ENCODE assay signal across 32 cellular contexts in the genomic region with DNA sequence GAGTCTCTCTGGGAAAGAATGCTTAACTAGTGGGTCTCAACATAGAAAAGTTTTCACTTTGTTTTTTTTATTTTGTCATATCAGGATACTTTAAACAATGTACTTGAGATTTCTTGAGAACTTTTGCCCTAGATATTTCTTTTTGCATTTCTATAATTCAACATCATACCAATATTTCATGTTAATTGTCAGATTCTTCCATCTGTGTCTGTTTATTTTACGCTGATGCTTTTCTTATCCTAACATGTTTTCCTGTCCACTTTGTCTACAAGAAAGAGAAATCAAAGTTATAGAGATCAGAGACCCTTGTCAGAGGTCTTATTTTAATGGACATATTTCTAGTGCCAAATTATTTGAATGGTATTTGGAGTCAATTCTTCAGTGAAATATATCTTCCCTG.
"Had no signal": no experiment of that assay in that cellular context is flagged by ENCODE, and none has a peak within 500 bp of the region (broad histone marks: within the 10 kb centered on the region; RNA-seq: fewer than 3 reads in every experiment).

No MANE protein-coding gene starts in this region.

- H3K4me1 ChIP-seq: parathyroid adenoma, psoas muscle, right lobe of liver, sigmoid colon, spleen, stomach, suprapubic skin, testis, tibial nerve, upper lobe of left lung, vagina had no signal

- H3K4me3 Mint-ChIP-seq: naive B cell; naive thymus-derived CD8-positive, alpha-beta T cell; natural killer cell treated with Interleukin-12 subunit alpha and Interleukin-12 subunit beta and Interleukin-15 and Interleukin-18, amount 100 ng/mL, for 72 hours; nephron progenitor cell; neural crest cell; stimulated activated effector memory CD8-positive, alpha-beta T cell treated with anti-CD3 and anti-CD28 coated beads, Interleukin-12 subunit alpha, Interleukin-12 subunit beta, amount 100 ng/mL, for 72 hours; stimulated activated naive B cell treated with anti-CD40 and anti-IgM and Interleukin-4, amounts not matched to agents 10 μg/mL and 1 μg/mL and 100 μg/mL, for 72 hours; stimulated activated naive CD8-positive, alpha-beta T cell treated with anti-CD3 and anti-CD28 coated beads, Interleukin-15, Interleukin-2, amounts not matched to agents 100 ng/mL and 50 ng/mL, for 24 hours had no signal

- ATAC-seq: naive thymus-derived CD8-positive, alpha-beta T cell; natural killer cell treated with Interleukin-12 subunit alpha and Interleukin-12 subunit beta and Interleukin-15 and Interleukin-18, amount 100 ng/mL, for 72 hours; psoas muscle; right cardiac atrium; right lobe of liver; stimulated activated effector memory CD8-positive, alpha-beta T cell treated with anti-CD3 and anti-CD28 coated beads, Interleukin-12 subunit alpha, Interleukin-12 subunit beta, amount 100 ng/mL, for 72 hours; stimulated activated naive B cell treated with anti-CD40 and anti-IgM and Interleukin-4, amounts not matched to agents 10 μg/mL and 1 μg/mL and 100 μg/mL, for 72 hours had no signal

- H3K27ac Mint-ChIP-seq: naive B cell; natural killer cell treated with Interleukin-12 subunit alpha and Interleukin-12 subunit beta and Interleukin-15 and Interleukin-18, amount 100 ng/mL, for 72 hours; nephron progenitor cell; progenitor cell of endocrine pancreas; stimulated activated effector memory CD8-positive, alpha-beta T cell treated with anti-CD3 and anti-CD28 coated beads, Interleukin-12 subunit alpha, Interleukin-12 subunit beta, amount 100 ng/mL, for 72 hours; stimulated activated naive B cell treated with anti-CD40 and anti-IgM and Interleukin-4, amounts not matched to agents 10 μg/mL and 1 μg/mL and 100 μg/mL, for 72 hours; stimulated activated naive CD8-positive, alpha-beta T cell treated with anti-CD3 and anti-CD28 coated beads, Interleukin-15, Interleukin-2, amounts not matched to agents 100 ng/mL and 50 ng/mL, for 24 hours had no signal

- H3K79me2 ChIP-seq: parathyroid adenoma had no signal

- H3K9me3 ChIP-seq: neutrophil, ovary, psoas muscle, right lobe of liver, sigmoid colon, spleen, stomach, suprapubic skin, testis, tibial nerve, upper lobe of left lung, vagina had no signal

- H3K36me3 Mint-ChIP-seq: natural killer cell treated with Interleukin-12 subunit alpha and Interleukin-12 subunit beta and Interleukin-15 and Interleukin-18, amount 100 ng/mL, for 72 hours had no signal

- H3K36me3 ChIP-seq: neutrophil, ovary, right lobe of liver, sigmoid colon, spleen, stomach, suprapubic skin, tibial nerve, upper lobe of left lung, vagina had no signal

- H3K4me1 Mint-ChIP-seq: naive B cell; nephron progenitor cell; neural crest cell; stimulated activated effector memory CD8-positive, alpha-beta T cell treated with anti-CD3 and anti-CD28 coated beads, Interleukin-12 subunit alpha, Interleukin-12 subunit beta, amount 100 ng/mL, for 72 hours; stimulated activated naive B cell treated with anti-CD40 and anti-IgM and Interleukin-4, amounts not matched to agents 10 μg/mL and 1 μg/mL and 100 μg/mL, for 72 hours had no signal

- H3K4me3 ChIP-seq: ovary, psoas muscle, right lobe of liver, sigmoid colon, smooth muscle cell, spleen, stomach, suprapubic skin, testis, tibial nerve, upper lobe of left lung, vagina had no signal

- H3K9me3 Mint-ChIP-seq: natural killer cell treated with Interleukin-12 subunit alpha and Interleukin-12 subunit beta and Interleukin-15 and Interleukin-18, amount 100 ng/mL, for 72 hours had no signal

- H3K27me3 ChIP-seq: neutrophil, ovary, right lobe of liver, sigmoid colon, spleen, stomach, suprapubic skin, testis, tibial nerve, upper lobe of left lung, vagina had no signal

- H2AFZ ChIP-seq: parathyroid adenoma had no signal

- H3K27ac ChIP-seq: neutrophil, ovary, parathyroid adenoma, psoas muscle, right lobe of liver, sigmoid colon, spleen, stomach, suprapubic skin, testis, tibial nerve, upper lobe of left lung, vagina had no signal

- DNase-seq: naive B cell; naive thymus-derived CD8-positive, alpha-beta T cell; nephron progenitor cell; nucleus accumbens; ovary; posterior cingulate gyrus; psoas muscle; right cardiac atrium; right lobe of liver; sigmoid colon; spleen; stimulated activated CD4-positive, alpha-beta T cell treated with anti-CD3 and anti-CD28 coated beads, Interleukin-12 subunit alpha, Interleukin-12 subunit beta, amount 100 ng/mL, for 4 hours; stimulated activated CD4-positive, alpha-beta T cell treated with anti-CD3 and anti-CD28 coated beads, Interleukin-1b, Interleukin-23, amount 100 ng/mL, for 48 hours; stimulated activated CD4-positive, alpha-beta T cell treated with anti-CD3 and anti-CD28 coated beads, Interleukin-4, amount 100 ng/mL, for 24 hours; stimulated activated naive B cell treated with anti-CD40 and anti-IgM and Interleukin-4, amounts not matched to agents 10 μg/mL and 1 μg/mL and 100 μg/mL, for 72 hours; stimulated activated naive CD4-positive, alpha-beta T cell treated with Interleukin-2 at 50 U/mL for 16 hours; stomach; testis; trophoblast cell; upper lobe of left lung had no signal

- H3K27me3 Mint-ChIP-seq: naive thymus-derived CD8-positive, alpha-beta T cell; natural killer cell treated with Interleukin-12 subunit alpha and Interleukin-12 subunit beta and Interleukin-15 and Interleukin-18, amount 100 ng/mL, for 72 hours; progenitor cell of endocrine pancreas; stimulated activated naive B cell treated with anti-CD40 and anti-IgM and Interleukin-4, amounts not matched to agents 10 μg/mL and 1 μg/mL and 100 μg/mL, for 72 hours; stimulated activated naive CD8-positive, alpha-beta T cell treated with anti-CD3 and anti-CD28 coated beads, Interleukin-15, Interleukin-2, amounts not matched to agents 100 ng/mL and 50 ng/mL, for 24 hours had no signal

- H3K9ac ChIP-seq: parathyroid adenoma had no signal

- FAIRE-seq: urothelium cell line had no signal

- H3K4me2 ChIP-seq: smooth muscle cell had no signal
